25 cellular contexts compared by ENCODE assay signal in genomic region chr13:50701469-50701868, GRCh38.
"Had no signal": no experiment of that assay in that cellular context is flagged by ENCODE, and none has a peak within 500 bp of the region (broad histone marks: within the 10 kb centered on the region; RNA-seq: fewer than 3 reads in every experiment).

No MANE protein-coding gene starts in this region.

- H3K36me3 Mint-ChIP-seq: activated naive CD4-positive, alpha-beta T cell treated with anti-CD3 and anti-CD28 coated beads, Interleukin-2, amount 10 ng/mL, durations not matched to agents 7 days and 5 days; activated naive CD8-positive, alpha-beta T cell treated with anti-CD3 and anti-CD28 coated beads for 36 hours had no signal

- ATAC-seq: activated CD4-positive, alpha-beta T cell treated with anti-CD3 and anti-CD28 coated beads for 36 hours; activated CD8-positive, alpha-beta T cell treated with anti-CD3 and anti-CD28 coated beads for 36 hours; activated T-cell treated with anti-CD3 and anti-CD28 coated beads, Interleukin-2, amount 50 U/mL, for 72 hours; Panc1; Right ventricle myocardium inferior had no signal

- H3K27ac Mint-ChIP-seq: activated CD4-positive, alpha-beta T cell treated with anti-CD3 and anti-CD28 coated beads for 36 hours; activated CD8-positive, alpha-beta T cell treated with anti-CD3 and anti-CD28 coated beads for 36 hours; activated naive CD4-positive, alpha-beta T cell treated with anti-CD3 and anti-CD28 coated beads, Interleukin-2, amount 10 ng/mL, durations not matched to agents 7 days and 5 days; activated naive CD8-positive, alpha-beta T cell treated with anti-CD3 and anti-CD28 coated beads for 36 hours; activated T-cell treated with anti-CD3 and anti-CD28 coated beads, Interleukin-2, amount 50 U/mL, for 72 hours; activated T-helper 2 cell treated with anti-CD3 and anti-CD28 coated beads, Interferon-gamma antibody, Interleukin-2, Interleukin-4, amounts not matched to agents 10 μg/mL and 5 μg/mL and 100 μg/mL, durations not matched to agents 14 hours and 24 hours and 36 hours had no signal

- H3K4me3 Mint-ChIP-seq: activated CD4-positive, alpha-beta T cell treated with anti-CD3 and anti-CD28 coated beads for 36 hours; activated CD8-positive, alpha-beta T cell treated with anti-CD3 and anti-CD28 coated beads for 36 hours; activated naive CD4-positive, alpha-beta T cell treated with anti-CD3 and anti-CD28 coated beads, Interleukin-2, amount 10 ng/mL, durations not matched to agents 7 days and 5 days; activated naive CD8-positive, alpha-beta T cell treated with anti-CD3 and anti-CD28 coated beads for 36 hours; activated T-cell treated with anti-CD3 and anti-CD28 coated beads, Interleukin-2, amount 50 U/mL, for 72 hours had no signal

- H3K4me1 Mint-ChIP-seq: activated CD4-positive, alpha-beta T cell treated with anti-CD3 and anti-CD28 coated beads for 36 hours; activated naive CD4-positive, alpha-beta T cell treated with anti-CD3 and anti-CD28 coated beads, Interleukin-2, amount 10 ng/mL, durations not matched to agents 7 days and 5 days; activated naive CD8-positive, alpha-beta T cell treated with anti-CD3 and anti-CD28 coated beads for 36 hours had no signal

- H3K27me3 Mint-ChIP-seq: activated CD4-positive, alpha-beta T cell treated with anti-CD3 and anti-CD28 coated beads for 36 hours; activated CD8-positive, alpha-beta T cell treated with anti-CD3 and anti-CD28 coated beads for 36 hours; activated naive CD8-positive, alpha-beta T cell treated with anti-CD3 and anti-CD28 coated beads for 36 hours had no signal

- H3K9me3 Mint-ChIP-seq: activated CD8-positive, alpha-beta T cell treated with anti-CD3 and anti-CD28 coated beads for 36 hours; activated naive CD4-positive, alpha-beta T cell treated with anti-CD3 and anti-CD28 coated beads, Interleukin-2, amount 10 ng/mL, durations not matched to agents 7 days and 5 days; activated naive CD8-positive, alpha-beta T cell treated with anti-CD3 and anti-CD28 coated beads for 36 hours; activated T-cell treated with anti-CD3 and anti-CD28 coated beads, Interleukin-2, amount 50 U/mL, for 72 hours; activated T-helper 2 cell treated with anti-CD3 and anti-CD28 coated beads, Interferon-gamma antibody, Interleukin-2, Interleukin-4, amounts not matched to agents 10 μg/mL and 5 μg/mL and 100 μg/mL, durations not matched to agents 14 hours and 24 hours and 36 hours had no signal

- DNase-seq: activated CD4-positive, alpha-beta T cell treated with anti-CD3 and anti-CD28 coated beads for 36 hours; activated CD8-positive, alpha-beta memory T cell treated with anti-CD3 and anti-CD28 coated beads, Interleukin-2, amount 50 U/mL, for 4 hours; activated CD8-positive, alpha-beta T cell treated with anti-CD3 and anti-CD28 coated beads for 36 hours; activated gamma-delta T cell treated with Interleukin-2 at 50 U/mL for 16 hours; activated naive CD4-positive, alpha-beta T cell treated with anti-CD3 and anti-CD28 coated beads, Interleukin-2, amount 10 ng/mL, durations not matched to agents 7 days and 5 days; activated naive CD8-positive, alpha-beta T cell treated with anti-CD3 and anti-CD28 coated beads for 36 hours; activated T-cell treated with anti-CD3 and anti-CD28 coated beads, Interleukin-2, amount 50 U/mL, for 72 hours; anterior cingulate cortex; colonic mucosa; MG63; MV-4-11; NCI-H1105; NCI-H1436; NCI-H187 treated with DMSO at 0.1 percent for 48 hours; NCI-H2081 treated with DMSO at 0.1 percent for 48 hours; NCI-H226; NCI-H526; NK-92 treated with Interleukin-12 subunit alpha and Interleukin-12 subunit beta, amount 100 ng/mL, for 24 hours; OCI-M1; RPMI8226; SK-N-SH; T-helper 1 cell had no signal
